In the genomic region with DNA sequence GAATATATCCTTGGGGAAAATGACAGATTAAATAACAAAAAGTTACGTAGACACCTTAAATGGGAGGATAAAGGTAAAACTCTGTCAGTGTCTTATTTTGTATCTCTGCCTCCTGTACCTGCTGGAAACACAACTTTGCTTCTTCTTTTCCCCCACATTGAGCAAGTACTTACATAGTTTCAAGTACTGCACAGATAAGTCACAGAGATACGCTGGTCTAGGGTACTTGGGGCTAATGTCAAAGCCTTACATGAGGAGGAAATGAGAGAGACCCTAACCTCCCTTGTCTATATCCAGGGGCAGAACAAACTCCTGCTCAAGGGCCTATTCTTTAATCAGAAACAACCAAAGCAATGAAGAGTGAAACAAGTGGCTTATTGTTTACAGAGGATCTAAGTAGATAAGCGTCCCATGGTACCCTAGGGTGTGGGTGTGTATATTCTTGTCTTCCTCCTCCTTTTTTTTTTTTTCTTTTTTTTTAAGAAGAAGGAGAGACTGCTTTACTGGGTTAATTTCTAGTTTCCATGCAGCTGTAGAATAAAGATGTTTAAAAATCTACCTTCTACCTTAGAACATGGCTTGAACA, we compare ENCODE assay signal across 31 cellular contexts. TPM values are rescaled to one million over a fixed set of nuclear protein-coding genes. Genes with fewer than 3 reads are reported as not detected.
DNase-seq lines count a peak whose midpoint lies in the region; ATAC-seq, FAIRE-seq and TF ChIP-seq lines count a peak whose summit lies in the region.
"Had no signal": no experiment of that assay in that cellular context is flagged by ENCODE, and none has a peak within 500 bp of the region (broad histone marks: within the 10 kb centered on the region; RNA-seq: fewer than 3 reads in every experiment).

No MANE protein-coding gene starts in this region.

- H4K20me1 ChIP-seq in GM23248 (ENCODE audit: insufficient read depth) (peaks cover 47% of the 10 kb centered on the region), KMS-11 (ENCODE audit: insufficient read depth) (no peaks in the 10 kb centered on the region)

- WGBS in GM23248 (ENCODE audit: low coverage in 1 of 2, low lambda C conversion rate in 2 of 2, missing lambda C conversion rate in 2 of 2), 2 experiments = 99 to 100% methylated on average over 3 of the region's 3 CpGs
- 46 to 76% (median 67%) methylated on average over 3 of the region's 3 CpGs for WGBS in small intestine, 3 donors

- H3K27ac ChIP-seq in GM23248 (peak overlapping the region; percentile 38), KMS-11 (no peak overlapping the region), epithelial cell of prostate (peak overlapping the region; percentile 1), substantia nigra (ENCODE audit: low read depth, low read length, poor library complexity, severe bottlenecking) (peak overlapping the region; percentile 60), small intestine (ENCODE audit: low read depth in 1 of 2, low read length in 1 of 2) (peak overlapping the region in 1 of 2 donors; percentile 12)
- H3K27ac ChIP-seq: C4-2B, psoas muscle, sigmoid colon, SJCRH30, WERI-Rb-1 had no signal

- no peak overlapping the region for H3K27ac Mint-ChIP-seq in activated T-cell treated with anti-CD3 and anti-CD28 coated beads, Interleukin-2, amount 50 U/mL, for 72 hours

- no peaks in the 10 kb centered on the region for H3K9me3 ChIP-seq in GM23248 (ENCODE audit: low read depth)
- no peaks in the 10 kb centered on the region for H3K9me3 ChIP-seq in small intestine (ENCODE audit: control insufficient read depth, low read depth)
- H3K9me3 ChIP-seq: psoas muscle, sigmoid colon, SJCRH30 had no signal

- H3K79me2 ChIP-seq in GM23248 (ENCODE audit: insufficient read depth) (peaks cover 100% of the 10 kb centered on the region), KMS-11 (ENCODE audit: insufficient read depth, low read depth) (peaks cover 80% of the 10 kb centered on the region)

- TF ChIP-seq CTCF in KMS-11 (conservative IDR thresholded peaks at IDR 0.05; ENCODE audit: low read depth, low read length) = no peak

- H2AFZ ChIP-seq in GM23248 = no peak overlapping the region
- no peak overlapping the region for H2AFZ ChIP-seq in KMS-11 (ENCODE audit: low read depth)

- H3K4me1 ChIP-seq in GM23248 (ENCODE audit: insufficient read depth) = peaks cover 71% of the 10 kb centered on the region
- peaks cover 76% of the 10 kb centered on the region for H3K4me1 ChIP-seq in KMS-11 (ENCODE audit: low read depth, poor library complexity, severe bottlenecking)
- peaks cover 2 to 6% of the 10 kb centered on the region in 2 donors for H3K4me1 ChIP-seq in small intestine (ENCODE audit: control insufficient read depth in 2 of 2, insufficient read depth in 1 of 2, low read depth in 1 of 2, low read length in 1 of 2)
- H3K4me1 ChIP-seq: sigmoid colon, SJCRH30 had no signal

- H3K27me3 ChIP-seq in GM23248 (replicated peaks; ENCODE audit: insufficient read depth) = no peaks in the 10 kb centered on the region
- H3K27me3 ChIP-seq in KMS-11 (ENCODE audit: insufficient read depth, low read depth) = no peaks in the 10 kb centered on the region
- no peaks in the 10 kb centered on the region for H3K27me3 ChIP-seq in small intestine (ENCODE audit: control insufficient read depth in 2 of 2, insufficient read depth in 2 of 2, low read length in 2 of 2)
- H3K27me3 ChIP-seq: sigmoid colon, SJCRH30 had no signal

- H3K4me2 ChIP-seq in GM23248 (ENCODE audit: unreplicated experiment) (no peak overlapping the region), KMS-11 (peak overlapping the region; percentile 15; the same call in 1 of the 2 replicates)

- H3K4me1 Mint-ChIP-seq in activated T-cell treated with anti-CD3 and anti-CD28 coated beads, Interleukin-2, amount 50 U/mL, for 72 hours (ENCODE audit: low read depth) = peaks cover 11% of the 10 kb centered on the region

- H3K27me3 Mint-ChIP-seq in activated T-cell treated with anti-CD3 and anti-CD28 coated beads, Interleukin-2, amount 50 U/mL, for 72 hours (ENCODE audit: low read depth) = no peaks in the 10 kb centered on the region
- H3K27me3 Mint-ChIP-seq: effector memory CD8-positive, alpha-beta T cell had no signal

- H3K9me3 Mint-ChIP-seq in activated T-cell treated with anti-CD3 and anti-CD28 coated beads, Interleukin-2, amount 50 U/mL, for 72 hours = no peaks in the 10 kb centered on the region
- H3K9me3 Mint-ChIP-seq: effector memory CD8-positive, alpha-beta T cell had no signal

- peaks cover 1 to 7% of the 10 kb centered on the region in 2 donors for H3K36me3 Mint-ChIP-seq in activated T-cell treated with anti-CD3 and anti-CD28 coated beads, Interleukin-2, amount 50 U/mL, for 72 hours (ENCODE audit: insufficient read depth in 2 of 2)

- no peak overlapping the region for H3K4me3 Mint-ChIP-seq in activated T-cell treated with anti-CD3 and anti-CD28 coated beads, Interleukin-2, amount 50 U/mL, for 72 hours
- H3K4me3 Mint-ChIP-seq: effector memory CD8-positive, alpha-beta T cell had no signal

- no peak overlapping the region for H3K4me3 ChIP-seq in GM23248
- H3K4me3 ChIP-seq in KMS-11 (IDR thresholded peaks at IDR 0.05; ENCODE audit: insufficient read depth, low read depth, low read length) = no peak overlapping the region
- H3K4me3 ChIP-seq in small intestine (ENCODE audit: low read depth in 1 of 2, low read length in 2 of 2) = no peak overlapping the region
- H3K4me3 ChIP-seq: psoas muscle, sigmoid colon, SJCRH30 had no signal

- DNase-seq in GM23248 (no peak), epithelial cell of prostate (ENCODE audit: low read depth, low spot score) (no peak), substantia nigra (lab: John Stamatoyannopoulos, UW) (no peak), NCI-H524 (lab: John Stamatoyannopoulos, UW) (no peak), small intestine (no peak)
- DNase-seq in activated T-cell treated with anti-CD3 and anti-CD28 coated beads, Interleukin-2, amount 50 U/mL, for 72 hours = no peak
- DNase-seq: activated CD4-positive, alpha-beta T cell treated with anti-CD3 and anti-CD28 coated beads for 48 hours; activated naive CD4-positive, alpha-beta T cell; activated T-cell treated with anti-CD3 and anti-CD28 coated beads, Interleukin-2, amount 50 U/mL, for 48 hours; central memory CD4-positive, alpha-beta T cell; cortex of kidney; DMS79 treated with DMSO at 0.1 percent for 48 hours; effector memory CD8-positive, alpha-beta T cell; glutamatergic neuron; left ventricle myocardium superior; MM.1S; NCI-H2029; NCI-H345; NCI-H748 treated with DMSO at 0.1 percent for 48 hours; occipital lobe; psoas muscle; sigmoid colon; SJCRH30; stimulated activated CD4-positive, alpha-beta T cell treated with anti-CD3 and anti-CD28 coated beads, Interleukin-4, amount 100 ng/mL, for 24 hours; T1000; trophoblast cell; WERI-Rb-1 had no signal

- in situ Hi-C loops in GM23248 (cut with MboI) = no loop called here

- peaks cover 91% of the 10 kb centered on the region for H3F3A ChIP-seq in GM23248 (ENCODE audit: insufficient read depth)

- ATAC-seq in activated T-cell treated with anti-CD3 and anti-CD28 coated beads, Interleukin-2, amount 50 U/mL, for 72 hours (replicated peaks in 1 of 2) = no peak
- ATAC-seq: effector memory CD8-positive, alpha-beta T cell; left ventricle myocardium superior; psoas muscle had no signal

- H3K9ac ChIP-seq in GM23248 (peak overlapping the region; percentile 6; the same call in 1 of the 2 replicates), KMS-11 (no peak overlapping the region)

- H3K9me2 ChIP-seq in GM23248 (ENCODE audit: insufficient read depth) = no peaks in the 10 kb centered on the region

- H3K36me3 ChIP-seq in GM23248 (ENCODE audit: low read depth) (peaks cover 85% of the 10 kb centered on the region), KMS-11 (ENCODE audit: insufficient read depth) (no peaks in the 10 kb centered on the region), small intestine (ENCODE audit: control insufficient read depth in 2 of 2, insufficient read depth in 2 of 2, low read length in 2 of 2) (peaks cover 0 to 2% of the 10 kb centered on the region in 2 donors)
- H3K36me3 ChIP-seq: sigmoid colon, SJCRH30, WERI-Rb-1 had no signal

- FAIRE-seq in small intestine (lab: Jason Lieb, UNC) = no peak
- FAIRE-seq: GM18507, H1 had no signal

RNA-seq across cellular contexts. Expression of a gene that starts 43.1 kb away (rescaled TPM):
- total RNA-seq in GM23248 (2014; rRNA removed; shearing (Covaris generic)) = 228 and 243 TPM in 2 replicates
- polyA plus RNA-seq in GM23248 (2016; fragmentation: Nextera tagmentation; extraction: Ambion mirVana) = 147 and 159 TPM in 2 replicates
- total RNA-seq in activated T-cell treated with anti-CD3 and anti-CD28 coated beads, Interleukin-2, amount 50 U/mL, for 72 hours = 100 to 1,000 TPM in 1 of 2 donors, 10 to 100 TPM in 1; 76.3 to 113 TPM
- polyA plus RNA-seq in small intestine = 10 to 100 TPM in 2 of 3 donors, 1 to 10 TPM in 1; 9.7 to 13.9 (median 10.5) TPM
